Comparison of ENCODE assay signal across 21 cellular contexts in the genomic region with DNA sequence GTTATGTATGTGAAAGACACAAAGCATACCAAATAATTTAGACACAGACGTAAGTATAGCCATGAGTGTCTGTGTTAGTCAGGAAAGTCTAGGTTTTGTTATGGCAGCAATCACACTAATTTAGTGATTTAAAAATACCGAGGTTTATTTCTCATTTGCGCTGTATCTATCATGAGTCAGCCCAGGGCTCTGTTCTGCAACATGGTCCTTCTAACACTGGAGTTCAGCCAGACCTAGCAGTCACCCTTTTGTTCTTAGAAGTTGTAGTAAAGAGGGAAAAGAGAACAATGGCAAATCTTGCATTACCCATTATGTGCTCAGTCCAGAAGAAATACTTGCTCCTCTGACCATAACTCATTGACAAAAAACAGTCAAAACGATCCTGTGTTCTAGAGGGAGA.
"Had no signal": no experiment of that assay in that cellular context is flagged by ENCODE, and none has a peak within 500 bp of the region (broad histone marks: within the 10 kb centered on the region; RNA-seq: fewer than 3 reads in every experiment).

No MANE protein-coding gene starts in this region.

- H3K27me3 ChIP-seq: body of pancreas, gastrocnemius medialis, heart left ventricle, right lobe of liver, transverse colon, vagina had no signal

- H3K27ac ChIP-seq: body of pancreas, gastrocnemius medialis, heart left ventricle, lower lobe of right lung, prostate gland, right lobe of liver, transverse colon, vagina had no signal

- H3K9me3 ChIP-seq: body of pancreas, gastrocnemius medialis, heart left ventricle, lower lobe of right lung, prostate gland, right lobe of liver, transverse colon, vagina had no signal

- H3K36me3 ChIP-seq: gastrocnemius medialis, heart left ventricle, lower lobe of right lung, prostate gland, right lobe of liver, transverse colon, vagina had no signal

- H3K4me1 ChIP-seq: gastrocnemius medialis, heart left ventricle, lower lobe of right lung, prostate gland, right lobe of liver, transverse colon, vagina had no signal

- ATAC-seq: activated CD4-positive, CD25-positive, alpha-beta regulatory T cell treated with anti-CD3 and anti-CD28 coated beads, Interleukin-2, amount 50 U/mL, for 24 hours; activated T-helper 17 cell treated with anti-CD3 and anti-CD28 coated beads, Interleukin-2, amount 50 U/mL, for 72 hours; body of pancreas; gastrocnemius medialis; heart left ventricle; left cardiac atrium; lower lobe of right lung; right lobe of liver; stimulated activated naive CD8-positive, alpha-beta T cell treated with anti-CD3 and anti-CD28 coated beads, Interleukin-15, Interleukin-2, amounts not matched to agents 100 U/mL and 50 U/mL, for 24 hours had no signal

- DNase-seq: activated CD4-positive, alpha-beta T cell treated with anti-CD3 and anti-CD28 coated beads, Interleukin-2, amount 50 U/mL, for 4 hours; activated naive CD4-positive, alpha-beta T cell treated with anti-CD3 and anti-CD28 coated beads for 36 hours; activated T-cell treated with anti-CD3 and anti-CD28 coated beads for 4 hours; body of pancreas; cortex of kidney; effector CD8-positive, alpha-beta T cell; gastrocnemius medialis; heart left ventricle; immature natural killer cell; left cardiac atrium; lower lobe of right lung; nephron progenitor cell; occipital lobe; right lobe of liver; stimulated activated naive CD8-positive, alpha-beta T cell treated with anti-CD3 and anti-CD28 coated beads, Interleukin-15, Interleukin-2, amounts not matched to agents 100 U/mL and 50 U/mL, for 24 hours; T-helper 9 cell; transverse colon had no signal

- H3K4me3 ChIP-seq: body of pancreas, gastrocnemius medialis, heart left ventricle, lower lobe of right lung, prostate gland, right lobe of liver, transverse colon, vagina had no signal
